In the genomic region with DNA sequence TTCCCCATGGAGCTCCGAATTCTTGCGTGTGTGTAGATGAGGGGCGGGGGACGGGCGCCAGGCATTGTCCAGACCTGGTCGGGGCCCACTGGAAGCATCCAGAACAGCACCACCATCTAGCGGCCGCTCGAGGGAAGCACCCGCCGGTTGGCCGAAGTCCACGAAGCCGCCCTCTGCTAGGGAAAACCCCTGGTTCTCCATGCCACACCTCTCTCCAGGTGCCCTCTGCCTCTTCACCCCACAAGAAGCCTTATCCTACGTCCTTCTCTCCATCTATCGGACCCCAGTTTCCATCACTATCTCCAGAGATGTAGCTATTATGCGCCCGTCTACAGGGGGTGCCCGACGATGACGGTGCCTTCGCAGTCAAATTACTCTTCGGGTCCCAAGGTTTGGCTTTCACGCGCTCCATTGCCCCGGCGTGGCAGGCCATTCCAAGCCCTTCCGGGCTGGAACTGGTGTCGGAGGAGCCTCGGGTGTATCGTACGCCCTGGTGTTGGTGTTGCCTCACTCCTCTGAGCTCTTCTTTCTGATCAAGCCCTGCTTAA, we compare ENCODE assay signal across 8 cellular contexts. TPM values are rescaled to one million over a fixed set of nuclear protein-coding genes. Genes with fewer than 3 reads are reported as not detected.
DNase-seq lines count a peak whose midpoint lies in the region; ATAC-seq and TF ChIP-seq lines count a peak whose summit lies in the region.

No MANE protein-coding gene starts in this region.

- H3K9ac ChIP-seq in HUES64 (ENCODE audit: low read depth, low read length) (peak overlapping the region; percentile 81), mucosa of rectum (ENCODE audit: low read depth in 1 of 2, low read length in 2 of 2) (peak overlapping the region; percentile 79 to 94)

- WGBS in HUES64 = under 1% methylated on average over 30 of the region's 32 CpGs

- H3K9me3 ChIP-seq in HUES64 (ENCODE audit: insufficient read depth, low read depth, low read length) = no peaks in the 10 kb centered on the region
- no peaks in the 10 kb centered on the region for H3K9me3 ChIP-seq in OCI-LY7 (ENCODE audit: low read length)
- H3K9me3 ChIP-seq in mucosa of rectum (ENCODE audit: control insufficient read depth in 2 of 2, low read length in 2 of 2) = no peaks in the 10 kb centered on the region

- H3K27me3 ChIP-seq in HUES64 (ENCODE audit: insufficient read depth, low read length) (no peaks in the 10 kb centered on the region), mucosa of rectum (ENCODE audit: control insufficient read depth in 2 of 2, insufficient read depth in 2 of 2, low read length in 2 of 2) (no peaks in the 10 kb centered on the region)

- intact Hi-C loops in OCI-LY7 (cut with micrococcal nuclease; ENCODE audit: unreplicated experiment) = loop anchor here (1.0 to 2.0 kb wide), 5 partner anchors 11 to 205 kb away; a partner anchor contains a TSS

- BruUV-seq in OCI-LY7 (replicated peaks; lab: Mats Ljungman, UMichigan) = TSS peak; percentile 87

- no peaks in the 10 kb centered on the region for H3K9me2 ChIP-seq in OCI-LY7 (ENCODE audit: insufficient read depth, low read length)

- DNase-seq in CD1c-positive myeloid dendritic cell (ENCODE audit: extremely low spot score) = peak; percentile 88
- peak; percentile 88 for DNase-seq in OCI-LY7 (ENCODE audit: low spot score)
- DNase-seq in activated T-cell treated with anti-CD3 and anti-CD28 coated beads for 48 hours (ENCODE audit: low read depth) = peak; percentile 84
- no peak for DNase-seq in epithelial cell of proximal tubule (ENCODE audit: low read depth)
- peak; percentile 92 for DNase-seq in stimulated activated CD8-positive, alpha-beta memory T cell treated with anti-CD3 and anti-CD28 coated beads, Interleukin-4, amount 100 ng/mL, for 48 hours

- H2AFZ ChIP-seq in OCI-LY7 (ENCODE audit: low read length) = peak overlapping the region; percentile 77

- peaks cover 24% of the 10 kb centered on the region for H3K36me3 ChIP-seq in HUES64 (ENCODE audit: insufficient read depth, low read length)
- H3K36me3 ChIP-seq in OCI-LY7 (ENCODE audit: insufficient read depth, low read length) = peaks cover 29% of the 10 kb centered on the region
- H3K36me3 ChIP-seq in mucosa of rectum (ENCODE audit: control insufficient read depth in 2 of 2, insufficient read depth in 2 of 2, low read length in 2 of 2) = peaks cover 12 to 16% of the 10 kb centered on the region in 2 donors

- H3K4me1 ChIP-seq in HUES64 (ENCODE audit: insufficient read depth, low read length) (peaks cover 38% of the 10 kb centered on the region), OCI-LY7 (ENCODE audit: insufficient read depth, low read length, poor library complexity, severe bottlenecking) (peaks cover 47% of the 10 kb centered on the region), mucosa of rectum (ENCODE audit: control insufficient read depth in 2 of 2, insufficient read depth in 2 of 2, low read length in 2 of 2) (peaks cover 57% of the 10 kb centered on the region in 2 donors)

- CTCF ChIA-PET in OCI-LY7 (lab: Charles Lee; ENCODE audit: unreplicated experiment) = interaction anchor here (0.6 to 2.3 kb wide), 7 partner anchors 47 to 206 kb away, joined by 3 to 18 read pairs (median 3); a partner anchor contains a TSS

- H3K27ac ChIP-seq in HUES64 (ENCODE audit: low read depth, low read length) (peak overlapping the region; percentile 84), OCI-LY7 (ENCODE audit: low read depth, low read length, poor library complexity, severe bottlenecking) (peak overlapping the region; percentile 80), mucosa of rectum (ENCODE audit: low read depth in 2 of 2, low read length in 2 of 2) (peak overlapping the region; percentile 98 to 99)

- peak overlapping the region; percentile 74 for H3K4me2 ChIP-seq in OCI-LY7 (ENCODE audit: low read length)

- peaks cover 31% of the 10 kb centered on the region; the same call in 1 of the 2 replicates for H3K79me2 ChIP-seq in OCI-LY7 (ENCODE audit: insufficient read depth, low read depth, low read length)

- peak overlapping the region; percentile 70 for H3K4me3 ChIP-seq in HUES64 (ENCODE audit: low read length)
- H3K4me3 ChIP-seq in OCI-LY7 (ENCODE audit: low read depth, low read length, poor library complexity, severe bottlenecking) = peak overlapping the region; percentile 94
- peak overlapping the region; percentile 89 for H3K4me3 ChIP-seq in epithelial cell of proximal tubule (ENCODE audit: low read depth, low read length)
- H3K4me3 ChIP-seq in mucosa of rectum (ENCODE audit: low read length in 2 of 2) = peak overlapping the region; percentile 69 to 85

- POLR2A ChIA-PET in OCI-LY7 (lab: Charles Lee) = interaction anchor here (0.6 to 1.5 kb wide), 11 partner anchors 13 to 685 kb away, joined by 3 to 9 read pairs (median 3); a partner anchor contains a TSS

- TF ChIP-seq CTCF in OCI-LY7 (conservative IDR thresholded peaks at IDR 0.05; ENCODE audit: low read length) (peak; percentile 74), epithelial cell of proximal tubule (conservative IDR thresholded peaks at IDR 0.05; ENCODE audit: low read depth, low read length) (peak; percentile 65)

- no peaks in the 10 kb centered on the region for H4K20me1 ChIP-seq in OCI-LY7 (ENCODE audit: insufficient read depth, low read length)

- peak; percentile 54 for ATAC-seq in GM19467 (IDR thresholded peaks at IDR 0.05; ENCODE audit: unreplicated experiment)

RNA-seq across cellular contexts. Expression of a gene that starts 0.6 kb away (rescaled TPM):
- polyA plus RNA-seq in HUES64 (2013, experiment 1 of 2) = 87.8 TPM
- 85.4 TPM for polyA plus RNA-seq in HUES64 (2013, experiment 2 of 2)
- 100 and 102 TPM in 2 replicates for total RNA-seq in OCI-LY7 (2014; rRNA removed; shearing (Covaris generic))
- total RNA-seq in OCI-LY7 (2022) = 62.4 and 77.6 TPM in 2 replicates
- 62.9 and 113 TPM in 2 replicates for total RNA-seq in epithelial cell of proximal tubule

RNA-seq across cellular contexts. Expression of a gene that starts 2.6 kb away (rescaled TPM):
- 1.7 TPM for polyA plus RNA-seq in HUES64 (2013, experiment 1 of 2)
- polyA plus RNA-seq in HUES64 (2013, experiment 2 of 2) = 1.6 TPM
- 0.49 and 0.98 TPM in 2 replicates for total RNA-seq in OCI-LY7 (2014; rRNA removed; shearing (Covaris generic))
- 4.8 and 6.0 TPM in 2 replicates for total RNA-seq in OCI-LY7 (2022)
- total RNA-seq in epithelial cell of proximal tubule = 5.2 and 6.4 TPM in 2 replicates

RNA-seq across cellular contexts. Expression of a gene that starts 12.2 kb away (rescaled TPM):
- polyA plus RNA-seq in HUES64 (2013, experiment 1 of 2) = 2.7 TPM
- 3.7 TPM for polyA plus RNA-seq in HUES64 (2013, experiment 2 of 2)
- not detected in 2 replicates for total RNA-seq in OCI-LY7 (2014; rRNA removed; shearing (Covaris generic))
- total RNA-seq in OCI-LY7 (2022) (not detected in 2 replicates), epithelial cell of proximal tubule (25.2 and 31.8 TPM in 2 replicates)

RNA-seq across cellular contexts. Expression of a gene that starts 18.3 kb away (rescaled TPM):
- not detected for polyA plus RNA-seq in HUES64 (2013, experiment 1 of 2)
- polyA plus RNA-seq in HUES64 (2013, experiment 2 of 2) = 0.13 TPM
- 0.10 and 0.54 TPM in 2 replicates for total RNA-seq in OCI-LY7 (2014; rRNA removed; shearing (Covaris generic))
- total RNA-seq in OCI-LY7 (2022) (0.44 and 0.72 TPM in 2 replicates), epithelial cell of proximal tubule (10.7 and 16.7 TPM in 2 replicates)

RNA-seq across cellular contexts. Expression of a gene that starts 22.6 kb away (rescaled TPM):
- polyA plus RNA-seq in HUES64 (2013, experiment 1 of 2) = 59.3 TPM
- polyA plus RNA-seq in HUES64 (2013, experiment 2 of 2) = 53.6 TPM
- total RNA-seq in OCI-LY7 (2014; rRNA removed; shearing (Covaris generic)) = 30.4 and 34.5 TPM in 2 replicates
- total RNA-seq in OCI-LY7 (2022) (21.3 and 26.1 TPM in 2 replicates), epithelial cell of proximal tubule (236 and 272 TPM in 2 replicates)

Comparison
In these comparisons a context has a peak if more than half of its experiments do, and no peak if none do; other contexts are left out.
1. RNA of a gene that starts 12.2 kb away (total RNA-seq): 25.2 to 31.8 TPM in epithelial cell of proximal tubule; not detected in OCI-LY7; every median in the first group is over 10 times any median in the second.
2. Peak in every context shown above with its lines, with median percentiles within 50 percentile points of each other: H3K27ac ChIP-seq and H3K4me3 ChIP-seq.